ENCODE assay signal across 25 cellular contexts in genomic region chr12:63480186-63480585, GRCh38.
"Had no signal": no experiment of that assay in that cellular context is flagged by ENCODE, and none has a peak within 500 bp of the region (broad histone marks: within the 10 kb centered on the region; RNA-seq: fewer than 3 reads in every experiment).

No MANE protein-coding gene starts in this region.

- H3K4me1 Mint-ChIP-seq: activated T-helper 17 cell treated with anti-CD3 and anti-CD28 coated beads, Interleukin-2, amount 50 U/mL, for 72 hours; endodermal cell; nephron progenitor cell; stimulated activated naive B cell treated with anti-CD40 and anti-IgM and Interleukin-4, amounts not matched to agents 10 μg/mL and 1 μg/mL and 100 μg/mL, for 72 hours; WTC11 had no signal

- H3K27me3 Mint-ChIP-seq: stimulated activated naive B cell treated with anti-CD40 and anti-IgM and Interleukin-4, amounts not matched to agents 10 μg/mL and 1 μg/mL and 100 μg/mL, for 72 hours had no signal

- DNase-seq: activated T-cell treated with anti-CD3 and anti-CD28 coated beads, Interleukin-2, amount 50 U/mL, for 1 hour; endodermal cell; esophagus squamous epithelium; heart right ventricle; lower lobe of right lung; mesendoderm; mucosa of descending colon; nephron progenitor cell; posterior cingulate gyrus; right lobe of liver; small intestine; stimulated activated CD4-positive, alpha-beta T cell treated with anti-CD3 and anti-CD28 coated beads, Interleukin-2, amount 100 ng/mL, for 48 hours; stimulated activated CD8-positive, alpha-beta memory T cell treated with anti-CD3 and anti-CD28 coated beads, Interleukin-4, amount 100 ng/mL, for 48 hours; stimulated activated naive B cell treated with anti-CD40 and anti-IgM and Interleukin-4, amounts not matched to agents 10 μg/mL and 1 μg/mL and 100 μg/mL, for 72 hours; T1000; testis; trophoblast cell had no signal

- H3K4me3 Mint-ChIP-seq: activated naive CD8-positive, alpha-beta T cell; activated T-helper 17 cell treated with anti-CD3 and anti-CD28 coated beads, Interleukin-2, amount 50 U/mL, for 72 hours; endodermal cell; nephron progenitor cell; stimulated activated naive B cell treated with anti-CD40 and anti-IgM and Interleukin-4, amounts not matched to agents 10 μg/mL and 1 μg/mL and 100 μg/mL, for 72 hours; WTC11 had no signal

- H3K36me3 Mint-ChIP-seq: activated naive CD8-positive, alpha-beta T cell; stimulated activated naive B cell treated with anti-CD40 and anti-IgM and Interleukin-4, amounts not matched to agents 10 μg/mL and 1 μg/mL and 100 μg/mL, for 72 hours; WTC11 had no signal

- H3K4me3 ChIP-seq: breast epithelium, coronary artery, esophagus squamous epithelium, heart right ventricle, lower lobe of right lung, mucosa of descending colon, right lobe of liver, testis, vagina had no signal

- H3K9me3 Mint-ChIP-seq: endodermal cell; nephron progenitor cell; stimulated activated naive B cell treated with anti-CD40 and anti-IgM and Interleukin-4, amounts not matched to agents 10 μg/mL and 1 μg/mL and 100 μg/mL, for 72 hours; WTC11 had no signal

- FAIRE-seq: astrocyte, keratinocyte, small intestine had no signal

- H3K27ac Mint-ChIP-seq: activated naive CD8-positive, alpha-beta T cell; activated T-helper 17 cell treated with anti-CD3 and anti-CD28 coated beads, Interleukin-2, amount 50 U/mL, for 72 hours; endodermal cell; nephron progenitor cell; stimulated activated naive B cell treated with anti-CD40 and anti-IgM and Interleukin-4, amounts not matched to agents 10 μg/mL and 1 μg/mL and 100 μg/mL, for 72 hours; WTC11 had no signal
